8 cellular contexts compared by ENCODE assay signal in the genomic region with DNA sequence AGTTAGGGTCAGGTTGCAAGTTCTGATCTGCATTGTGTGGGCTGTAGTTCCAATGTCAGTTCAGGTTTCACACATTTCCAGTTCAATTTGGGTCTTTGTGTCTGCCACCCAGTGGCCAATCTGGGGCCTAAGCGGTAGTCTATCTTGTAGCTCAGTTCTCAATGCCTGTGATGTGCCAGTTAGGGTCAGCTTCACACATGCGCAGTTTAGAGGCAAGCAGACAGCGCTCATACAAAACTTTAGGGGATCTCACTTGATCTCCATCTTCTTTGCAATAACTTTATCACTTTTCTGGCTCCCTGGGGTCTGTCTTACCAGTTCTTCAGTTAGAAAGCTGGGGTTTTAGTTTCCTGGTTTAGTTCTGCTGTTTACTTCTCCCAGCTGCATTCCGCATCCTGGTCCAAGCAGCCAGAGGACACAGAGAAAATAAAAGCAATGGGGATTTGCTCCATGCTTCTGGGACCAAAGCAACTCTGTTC. TPM values are rescaled to one million over a fixed set of nuclear protein-coding genes. Genes with fewer than 3 reads are reported as not detected.
DNase-seq lines count a peak whose midpoint lies in the region; ATAC-seq and TF ChIP-seq lines count a peak whose summit lies in the region.

No MANE protein-coding gene starts in this region.

- H3K36me3 ChIP-seq in OCI-LY3 (replicated peaks; ENCODE audit: low read depth, low read length), result no peaks in the 10 kb centered on the region
- no peaks in the 10 kb centered on the region for H3K36me3 ChIP-seq in fibroblast of lung (ENCODE audit: control insufficient read depth, insufficient read depth, low read length)

- H3K4me2 ChIP-seq in OCI-LY3 (ENCODE audit: low read length) (peak overlapping the region; percentile 54), fibroblast of lung (ENCODE audit: extremely low read depth, insufficient read depth, low read length) (peak overlapping the region; percentile 55)

- H3K4me3 ChIP-seq in OCI-LY3 (ENCODE audit: low read length) (peak overlapping the region; percentile 47; the same call in 1 of the 2 replicates), fibroblast of lung (replicated peaks in 1 of 4; ENCODE audit: control extremely low read depth in 1 of 4, insufficient read depth in 1 of 4, low read depth in 3 of 4, low read length in 4 of 4) (peak overlapping the region in 2 of 4 experiments; percentile 25 to 30)

- H3K27me3 Mint-ChIP-seq in activated T-cell treated with anti-CD3 and anti-CD28 coated beads, Interleukin-2, amount 50 U/mL, for 24 hours, result no peaks in the 10 kb centered on the region
- peaks cover 0 to 6% of the 10 kb centered on the region in 2 donors for H3K27me3 Mint-ChIP-seq in natural killer cell (ENCODE audit: low read depth in 2 of 2)

- H3K4me1 ChIP-seq in OCI-LY3 (ENCODE audit: low read length) (peaks cover 3% of the 10 kb centered on the region; the same call in 1 of the 2 replicates), fibroblast of lung (ENCODE audit: control insufficient read depth, extremely low read depth, insufficient read depth, low read length) (no peaks in the 10 kb centered on the region)

- peaks cover 3% of the 10 kb centered on the region for H3K36me3 Mint-ChIP-seq in activated T-cell treated with anti-CD3 and anti-CD28 coated beads, Interleukin-2, amount 50 U/mL, for 24 hours (ENCODE audit: low read depth)
- H3K36me3 Mint-ChIP-seq in natural killer cell, result peaks cover 7% of the 10 kb centered on the region

- H3K27me3 ChIP-seq in OCI-LY3 (ENCODE audit: low read depth, low read length), result no peaks in the 10 kb centered on the region
- H3K27me3 ChIP-seq in fibroblast of lung (ENCODE audit: control insufficient read depth, insufficient read depth, low read length), result no peaks in the 10 kb centered on the region

- DNase-seq in COR-L47 (lab: John Stamatoyannopoulos, UW) (peak; percentile 50), HT-29 (ENCODE audit: low spot score) (peak; percentile 63), fibroblast of lung (ENCODE audit: low read depth in 2 of 2) (peak; percentile 78 to 88), natural killer cell (peak; percentile 49), stromal cell of bone marrow (ENCODE audit: low read depth) (peak; percentile 79)
- peak; percentile 54 for DNase-seq in activated T-cell treated with anti-CD3 and anti-CD28 coated beads, Interleukin-2, amount 50 U/mL, for 24 hours

- peaks cover 5% of the 10 kb centered on the region for H3K4me1 Mint-ChIP-seq in activated T-cell treated with anti-CD3 and anti-CD28 coated beads, Interleukin-2, amount 50 U/mL, for 24 hours (ENCODE audit: low read depth)
- no peaks in the 10 kb centered on the region for H3K4me1 Mint-ChIP-seq in natural killer cell

- peak overlapping the region; percentile 44; the same call in 1 of the 2 replicates for H3K9ac ChIP-seq in OCI-LY3 (ENCODE audit: low read length)
- H3K9ac ChIP-seq in fibroblast of lung (ENCODE audit: insufficient read depth, low read length), result no peak overlapping the region

- H2AFZ ChIP-seq in OCI-LY3 (ENCODE audit: low read depth, low read length), result peak overlapping the region; percentile 95
- peak overlapping the region; percentile 60 for H2AFZ ChIP-seq in fibroblast of lung (ENCODE audit: low read length)

- peak; percentile 100 for ATAC-seq in GM21367 (IDR thresholded peaks at IDR 0.05; ENCODE audit: unreplicated experiment)
- ATAC-seq in natural killer cell, result peak; percentile 88 to 100 (median 99)

- TF ChIP-seq CTCF in OCI-LY3 (IDR thresholded peaks at IDR 0.05; ENCODE audit: low read depth, low read length), result peak; percentile 82
- TF ChIP-seq CTCF in fibroblast of lung (conservative IDR thresholded peaks at IDR 0.05 in 1 of 2, IDR thresholded peaks at IDR 0.05 in 1 of 2; ENCODE audit: low read depth in 1 of 2, low read length in 2 of 2), result peak; percentile 79 to 85
- peak; percentile 66 for TF ChIP-seq CTCF in natural killer cell (IDR thresholded peaks at IDR 0.05)

- no peak overlapping the region for H3K4me3 Mint-ChIP-seq in activated T-cell treated with anti-CD3 and anti-CD28 coated beads, Interleukin-2, amount 50 U/mL, for 24 hours
- no peak overlapping the region for H3K4me3 Mint-ChIP-seq in natural killer cell

- intact Hi-C loops in natural killer cell (cut with micrococcal nuclease), result loop anchor here (1.0 kb wide), 2 partner anchors 124 to 349 kb away; no protein-coding TSS in a partner anchor

- H3K9me3 ChIP-seq in OCI-LY3 (ENCODE audit: insufficient read depth, low read length), result no peaks in the 10 kb centered on the region; the same call in 1 of the 2 replicates
- no peaks in the 10 kb centered on the region for H3K9me3 ChIP-seq in fibroblast of lung (ENCODE audit: control insufficient read depth, insufficient read depth, low read depth, low read length)

- H3K27ac ChIP-seq in OCI-LY3 (ENCODE audit: low read length) (no peak overlapping the region), fibroblast of lung (ENCODE audit: insufficient read depth, low read length) (no peak overlapping the region)

- H3K27ac Mint-ChIP-seq in activated T-cell treated with anti-CD3 and anti-CD28 coated beads, Interleukin-2, amount 50 U/mL, for 24 hours, result no peak overlapping the region
- no peak overlapping the region for H3K27ac Mint-ChIP-seq in natural killer cell

- H4K20me1 ChIP-seq in OCI-LY3 (ENCODE audit: insufficient read depth, low read length), result no peaks in the 10 kb centered on the region
- no peaks in the 10 kb centered on the region for H4K20me1 ChIP-seq in fibroblast of lung (ENCODE audit: control insufficient read depth, extremely low read depth, insufficient read depth, low read length)

- H3K79me2 ChIP-seq in OCI-LY3 (ENCODE audit: low read length), result no peaks in the 10 kb centered on the region
- no peaks in the 10 kb centered on the region for H3K79me2 ChIP-seq in fibroblast of lung (ENCODE audit: control insufficient read depth, insufficient read depth, low read length)

- H3K9me3 Mint-ChIP-seq in activated T-cell treated with anti-CD3 and anti-CD28 coated beads, Interleukin-2, amount 50 U/mL, for 24 hours, result peaks cover 11% of the 10 kb centered on the region
- peaks cover 4 to 5% of the 10 kb centered on the region in 2 donors for H3K9me3 Mint-ChIP-seq in natural killer cell

RNA-seq across cellular contexts. Expression of a gene that starts 11.0 kb away (rescaled TPM):
- total RNA-seq in HT-29 (2014; rRNA removed; shearing (Covaris generic)), result 9.3 and 9.7 TPM in 2 replicates
- 31.8 and 33.9 TPM in 2 replicates for total RNA-seq in fibroblast of lung
- 16.3 and 16.9 TPM in 2 replicates for polyA plus RNA-seq in fibroblast of lung
- polyA plus RNA-seq in fibroblast of lung (2012), result 13.2 and 13.4 TPM in 2 replicates
- polyA minus RNA-seq in fibroblast of lung (ENCODE audit: low replicate concordance), result 5.1 and 13.6 TPM in 2 replicates
- total RNA-seq in natural killer cell, result 10 to 100 TPM; 50.4 to 63.9 (median 58.2) TPM

RNA-seq across cellular contexts. Expression of a gene that starts 22.0 kb away (rescaled TPM):
- total RNA-seq in HT-29 (2014; rRNA removed; shearing (Covaris generic)), result 0.03 TPM in 1 of 2 replicates, not detected in the other
- 2.8 and 5.0 TPM in 2 replicates for total RNA-seq in fibroblast of lung
- 0.80 and 1.7 TPM in 2 replicates for polyA plus RNA-seq in fibroblast of lung
- polyA plus RNA-seq in fibroblast of lung (2012), result 0.87 and 1.0 TPM in 2 replicates
- polyA minus RNA-seq in fibroblast of lung (ENCODE audit: low replicate concordance), result 1.3 TPM in 1 of 2 replicates, not detected in the other
- total RNA-seq in natural killer cell, result 1 to 10 TPM; 1.2 to 1.7 (median 1.2) TPM
